In the genomic region with DNA sequence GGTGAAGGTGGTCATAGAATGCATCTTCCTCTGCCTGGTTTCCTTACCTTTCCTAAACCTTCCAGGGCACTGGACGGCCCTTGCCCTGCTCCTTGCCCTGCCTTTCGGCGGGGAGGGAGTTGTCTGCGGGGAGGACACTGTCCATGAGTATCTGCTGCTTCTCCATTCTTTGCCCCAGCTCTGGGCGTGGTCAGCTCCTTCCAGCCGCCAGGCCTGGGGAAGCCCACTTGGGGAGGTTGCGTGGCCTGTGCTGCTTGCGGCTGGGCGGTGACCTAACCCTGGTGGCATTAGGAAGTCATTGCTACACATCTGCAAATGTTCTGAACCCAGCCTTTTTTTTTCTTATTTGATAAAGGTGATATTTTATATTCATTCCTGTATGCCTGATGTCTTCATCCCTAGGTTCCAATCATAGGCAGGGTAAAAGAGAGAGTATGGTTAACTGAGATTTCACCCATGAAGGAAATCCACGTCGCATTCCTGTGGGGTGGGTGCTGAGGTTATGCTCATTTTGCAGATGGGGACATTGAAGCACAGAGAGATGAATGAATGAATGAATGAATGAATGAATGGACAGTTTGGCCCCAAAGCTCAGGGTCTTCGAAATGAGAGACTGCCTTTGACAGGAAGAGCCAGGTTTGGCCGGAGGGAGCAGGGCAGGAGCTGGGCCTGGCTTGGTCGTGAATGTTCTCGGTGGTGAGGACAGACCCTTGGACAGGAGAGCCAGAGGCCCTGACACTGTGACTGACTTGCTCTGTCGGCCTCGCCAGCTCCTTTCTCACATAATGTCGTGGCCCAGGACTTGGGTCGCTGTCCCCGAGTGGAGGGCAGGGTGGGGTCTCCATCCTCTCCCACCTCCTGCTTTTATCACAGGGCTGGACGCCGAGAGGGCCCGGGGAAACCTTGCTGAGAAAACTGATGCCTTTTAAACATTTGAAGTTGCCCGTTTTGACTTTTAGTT, we compare ENCODE assay signal across 40 cellular contexts. TPM values are rescaled to one million over a fixed set of nuclear protein-coding genes. Genes with fewer than 3 reads are reported as not detected.
"Had no signal": no experiment of that assay in that cellular context is flagged by ENCODE, and none has a peak within 500 bp of the region (broad histone marks: within the 10 kb centered on the region; RNA-seq: fewer than 3 reads in every experiment).

No MANE protein-coding gene starts in this region.

- H3K36me3 Mint-ChIP-seq: activated CD8-positive, alpha-beta memory T cell treated with anti-CD3 and anti-CD28 coated beads, Interleukin-2, amount 10 ng/mL, durations not matched to agents 7 days and 5 days; activated naive CD4-positive, alpha-beta T cell treated with anti-CD3 and anti-CD28 coated beads, Interleukin-2, amount 10 ng/mL, durations not matched to agents 7 days and 5 days; activated naive CD8-positive, alpha-beta T cell; brain had no signal

- DNase-seq: activated CD4-positive, alpha-beta memory T cell treated with anti-CD3 and anti-CD28 coated beads, Interleukin-2, amount 10 ng/mL, durations not matched to agents 7 days and 5 days; activated CD4-positive, alpha-beta T cell treated with anti-CD3 and anti-CD28 coated beads for 1 hour; activated CD4-positive, alpha-beta T cell treated with anti-CD3 and anti-CD28 coated beads for 48 hours; activated CD4-positive, CD25-positive, alpha-beta regulatory T cell; activated CD8-positive, alpha-beta memory T cell treated with anti-CD3 and anti-CD28 coated beads for 24 hours; activated CD8-positive, alpha-beta memory T cell treated with anti-CD3 and anti-CD28 coated beads, Interleukin-2, amount 10 ng/mL, durations not matched to agents 7 days and 5 days; activated CD8-positive, alpha-beta memory T cell treated with anti-CD3 and anti-CD28 coated beads, Interleukin-2, amount 50 U/mL, for 48 hours; activated effector memory CD4-positive, alpha-beta T cell treated with Interleukin-2 at 50 U/mL for 16 hours; activated naive CD4-positive, alpha-beta T cell treated with anti-CD3 and anti-CD28 coated beads, Interleukin-2, amount 10 ng/mL, durations not matched to agents 7 days and 5 days; activated naive CD8-positive, alpha-beta T cell treated with anti-CD3 and anti-CD28 coated beads, Interleukin-2, amount 50 U/mL, for 24 hours; activated T-cell treated with anti-CD3 and anti-CD28 coated beads, Interleukin-2, amount 50 U/mL, for 48 hours; anterior cingulate cortex; caudate nucleus; Karpas-422; KBM-7; NCI-H1105; NCI-H1417 treated with DMSO at 0.1 percent for 48 hours; NCI-H187 treated with DMSO at 0.1 percent for 48 hours; NCI-H2081; NCI-H2171 treated with DMSO at 0.1 percent for 48 hours; NCI-H2227 treated with DMSO at 0.1 percent for 48 hours; NCI-H446; NCI-H510A treated with DMSO at 0.1 percent for 48 hours; NCI-H526 treated with DMSO at 0.1 percent for 48 hours; NK-92 treated with Interleukin-12 subunit alpha and Interleukin-12 subunit beta, amount 100 ng/mL, for 24 hours; PC-3; RPMI8226; SIG-M5; T-helper 1 cell; T-helper 2 cell; T-helper 9 cell; WERI-Rb-1 had no signal

- ATAC-seq: activated CD8-positive, alpha-beta memory T cell treated with anti-CD3 and anti-CD28 coated beads, Interleukin-2, amount 10 ng/mL, durations not matched to agents 7 days and 5 days; activated naive CD8-positive, alpha-beta T cell treated with anti-CD3 and anti-CD28 coated beads, Interleukin-2, amount 50 U/mL, for 24 hours; PC-3; Right ventricle myocardium inferior; SK-N-SH treated with all-trans-retinoic acid at 6 μM for 48 hours had no signal

- H3K4me3 ChIP-seq: Peyer's patch had no signal

- FAIRE-seq: bronchial epithelial cell had no signal

- H3K27me3 Mint-ChIP-seq: activated CD4-positive, alpha-beta memory T cell treated with anti-CD3 and anti-CD28 coated beads, Interleukin-2, amount 10 ng/mL, durations not matched to agents 7 days and 5 days; activated CD8-positive, alpha-beta memory T cell treated with anti-CD3 and anti-CD28 coated beads, Interleukin-2, amount 10 ng/mL, durations not matched to agents 7 days and 5 days; activated naive CD4-positive, alpha-beta T cell treated with anti-CD3 and anti-CD28 coated beads, Interleukin-2, amount 10 ng/mL, durations not matched to agents 7 days and 5 days; activated naive CD8-positive, alpha-beta T cell; activated naive CD8-positive, alpha-beta T cell treated with anti-CD3 and anti-CD28 coated beads, Interleukin-2, amount 50 U/mL, for 24 hours had no signal

- H3K27me3 ChIP-seq: Peyer's patch had no signal

- H3K4me3 Mint-ChIP-seq: activated CD4-positive, alpha-beta memory T cell treated with anti-CD3 and anti-CD28 coated beads, Interleukin-2, amount 10 ng/mL, durations not matched to agents 7 days and 5 days; activated CD8-positive, alpha-beta memory T cell treated with anti-CD3 and anti-CD28 coated beads, Interleukin-2, amount 10 ng/mL, durations not matched to agents 7 days and 5 days; activated naive CD4-positive, alpha-beta T cell treated with anti-CD3 and anti-CD28 coated beads, Interleukin-2, amount 10 ng/mL, durations not matched to agents 7 days and 5 days; activated naive CD8-positive, alpha-beta T cell; activated naive CD8-positive, alpha-beta T cell treated with anti-CD3 and anti-CD28 coated beads, Interleukin-2, amount 50 U/mL, for 24 hours; brain had no signal

- H3K9me3 ChIP-seq: Peyer's patch had no signal

- H3K4me1 Mint-ChIP-seq: activated CD4-positive, alpha-beta memory T cell treated with anti-CD3 and anti-CD28 coated beads, Interleukin-2, amount 10 ng/mL, durations not matched to agents 7 days and 5 days; activated CD8-positive, alpha-beta memory T cell treated with anti-CD3 and anti-CD28 coated beads, Interleukin-2, amount 10 ng/mL, durations not matched to agents 7 days and 5 days; activated naive CD4-positive, alpha-beta T cell treated with anti-CD3 and anti-CD28 coated beads, Interleukin-2, amount 10 ng/mL, durations not matched to agents 7 days and 5 days; activated naive CD8-positive, alpha-beta T cell treated with anti-CD3 and anti-CD28 coated beads, Interleukin-2, amount 50 U/mL, for 24 hours; brain had no signal

- H3K4me1 ChIP-seq: Peyer's patch had no signal

- H3K36me3 ChIP-seq: Peyer's patch, WERI-Rb-1 had no signal

- H3K27ac Mint-ChIP-seq: activated CD4-positive, alpha-beta memory T cell treated with anti-CD3 and anti-CD28 coated beads, Interleukin-2, amount 10 ng/mL, durations not matched to agents 7 days and 5 days; activated CD8-positive, alpha-beta memory T cell treated with anti-CD3 and anti-CD28 coated beads, Interleukin-2, amount 10 ng/mL, durations not matched to agents 7 days and 5 days; activated naive CD4-positive, alpha-beta T cell treated with anti-CD3 and anti-CD28 coated beads, Interleukin-2, amount 10 ng/mL, durations not matched to agents 7 days and 5 days; activated naive CD8-positive, alpha-beta T cell; activated naive CD8-positive, alpha-beta T cell treated with anti-CD3 and anti-CD28 coated beads, Interleukin-2, amount 50 U/mL, for 24 hours; brain had no signal

- H3K27ac ChIP-seq: Peyer's patch, WERI-Rb-1 had no signal

RNA-seq across cellular contexts. Expression of gene GPR78, which starts 57.8 kb away (rescaled TPM):
- total RNA-seq: activated CD8-positive, alpha-beta memory T cell treated with anti-CD3 and anti-CD28 coated beads, Interleukin-2, amount 10 ng/mL, durations not matched to agents 7 days and 5 days; MCF 10A; Peyer's patch; Right ventricle myocardium inferior; SK-MEL-5 had no signal
